In genomic region chr19:11699931-11700794, GRCh38 we compare ENCODE assay signal across 9 cellular contexts. TPM values are rescaled to one million over a fixed set of nuclear protein-coding genes. Genes with fewer than 3 reads are reported as not detected.
DNase-seq lines count a peak whose midpoint lies in the region; ATAC-seq, FAIRE-seq and TF ChIP-seq lines count a peak whose summit lies in the region.
"Had no signal": no experiment of that assay in that cellular context is flagged by ENCODE, and none has a peak within 500 bp of the region (broad histone marks: within the 10 kb centered on the region; RNA-seq: fewer than 3 reads in every experiment).

No MANE protein-coding gene starts in this region.

- H3K4me3 ChIP-seq in SK-N-SH (ENCODE audit: low read depth in 2 of 2, low read length in 1 of 2) = no peak overlapping the region; a peak in 1 of 4 replicates
- no peak overlapping the region for H3K4me3 ChIP-seq in small intestine (ENCODE audit: low read depth in 1 of 2, low read length in 2 of 2)
- H3K4me3 ChIP-seq: SJSA1 had no signal

- H3K9me3 ChIP-seq in SK-N-SH (no peaks in the 10 kb centered on the region), small intestine (ENCODE audit: control insufficient read depth, low read depth) (no peaks in the 10 kb centered on the region)
- H3K9me3 ChIP-seq: SJSA1 had no signal

- in situ Hi-C loops in Caki2 (cut with HindIII; ENCODE audit: low pct_unique_long_range_greater_than_20kb, low sequenced_read_pairs) = no loop called here

- no peaks in the 10 kb centered on the region for H4K20me1 ChIP-seq in SK-N-SH (ENCODE audit: insufficient read depth)

- no peaks in the 10 kb centered on the region for H3K27me3 ChIP-seq in SK-N-SH (ENCODE audit: insufficient read depth)
- H3K27me3 ChIP-seq in small intestine (ENCODE audit: control insufficient read depth in 2 of 2, insufficient read depth in 2 of 2, low read length in 2 of 2) = no peaks in the 10 kb centered on the region
- H3K27me3 ChIP-seq: SJSA1 had no signal

- H3K9me2 ChIP-seq in SK-N-SH = no peaks in the 10 kb centered on the region

- no peaks in the 10 kb centered on the region for H3K79me2 ChIP-seq in SK-N-SH (ENCODE audit: insufficient read depth)

- peak; percentile 79 for TF ChIP-seq CTCF in SK-N-SH (IDR thresholded peaks at IDR 0.05)

- TF ChIP-seq EP300 in SK-N-SH (IDR thresholded peaks at IDR 0.05; ENCODE audit: borderline replicate concordance in 1 of 2, low read depth in 1 of 2, low read length in 1 of 2) = no peak

- POLR2A ChIA-PET in SK-N-SH (lab: Yijun Ruan, JAX) = no interaction called here

- TF ChIP-seq RAD21 in SK-N-SH (IDR thresholded peaks at IDR 0.05; ENCODE audit: low read length) = peak; percentile 62

- peaks cover 0 to under 1% of the 10 kb centered on the region in 2 experiments; a peak in 2 of 4 replicates for H3K4me1 ChIP-seq in SK-N-SH (ENCODE audit: control insufficient read depth in 1 of 2, insufficient read depth in 2 of 2, low read depth in 1 of 2, low read length in 1 of 2)
- H3K4me1 ChIP-seq in small intestine (ENCODE audit: control insufficient read depth in 2 of 2, insufficient read depth in 1 of 2, low read depth in 1 of 2, low read length in 1 of 2) = no peaks in the 10 kb centered on the region
- H3K4me1 ChIP-seq: SJSA1 had no signal

- no peak overlapping the region for H2AFZ ChIP-seq in SK-N-SH (ENCODE audit: low read depth)

- ATAC-seq in HG03175 (IDR thresholded peaks at IDR 0.05; ENCODE audit: unreplicated experiment) (no peak), GM21576 (IDR thresholded peaks at IDR 0.05; ENCODE audit: unreplicated experiment) (no peak)

- H3F3A ChIP-seq in SK-N-SH (replicated peaks; ENCODE audit: insufficient read depth) = no peaks in the 10 kb centered on the region

- H3K36me3 ChIP-seq in SK-N-SH (replicated peaks in 1 of 2; ENCODE audit: control insufficient read depth in 1 of 2, insufficient read depth in 2 of 2, low read length in 1 of 2) = no peaks in the 10 kb centered on the region
- H3K36me3 ChIP-seq in small intestine (ENCODE audit: control insufficient read depth in 2 of 2, insufficient read depth in 2 of 2, low read length in 2 of 2) = no peaks in the 10 kb centered on the region
- H3K36me3 ChIP-seq: SJSA1 had no signal

- DNase-seq in Caki2 (ENCODE audit: low read depth) (peak; percentile 25), HPDE6-E6E7 (ENCODE audit: extremely low spot score) (peak; percentile 13), SK-N-SH (peak; percentile 59), fibroblast of peridontal ligament (ENCODE audit: extremely low read depth) (peak; percentile 57), small intestine (peak; percentile 44), DMS153 treated with DMSO at 0.1 percent for 48 hours (lab: John Stamatoyannopoulos, UW; ENCODE audit: unreplicated experiment) (no peak)

- WGBS in SK-N-SH (ENCODE audit: low lambda C conversion rate) = 44% methylated on average over 6 of the region's 6 CpGs
- WGBS in small intestine, 3 donors = 55 to 65% (median 60%) methylated on average over 6 of the region's 6 CpGs

- H3K9ac ChIP-seq in SK-N-SH = no peak overlapping the region

- H3K4me2 ChIP-seq in SK-N-SH = no peak overlapping the region

- CTCF ChIA-PET in SK-N-SH (lab: Yijun Ruan, JAX) = interaction anchor here (0.8 to 3.7 kb wide), 23 partner anchors 9 to 289 kb away, joined by 3 to 22 read pairs (median 4); partner anchors contain the start of genes ZNF491 and ZNF823

- H3K27ac ChIP-seq in SK-N-SH (ENCODE audit: low read depth in 2 of 2, low read length in 1 of 2) = no peak overlapping the region
- H3K27ac ChIP-seq in small intestine (ENCODE audit: low read depth in 1 of 2, low read length in 1 of 2) = no peak overlapping the region
- H3K27ac ChIP-seq: SJSA1 had no signal

- no peak for FAIRE-seq in small intestine (lab: Jason Lieb, UNC)

TF ChIP-seq in SK-N-SH, 30 proteins besides CTCF, POLR2A, EP300 and RAD21:
- TF ChIP-seq FOXM1 (IDR thresholded peaks at IDR 0.05; ENCODE audit: low read depth) (no peak), SMC3 (IDR thresholded peaks at IDR 0.05; ENCODE audit: low read depth, low read length) (peak; percentile 37)

RNA-seq across cellular contexts. Expression of gene ZNF823, which starts 38.6 kb away (rescaled TPM):
- 6.7 and 17.6 TPM in 2 replicates for total RNA-seq in Caki2 (2014; rRNA removed; shearing (Covaris generic); ENCODE audit: low replicate concordance)
- 1.5 and 2.2 TPM in 2 replicates for polyA plus RNA-seq in SK-N-SH (2012; rRNA removed)
- polyA plus RNA-seq in SK-N-SH (2012; cell fraction: cytosol; rRNA removed) = 2.1 TPM in 2 replicates
- 2.2 and 4.4 TPM in 2 replicates for polyA plus RNA-seq in SK-N-SH (2012; cell fraction: nucleus; rRNA removed)
- 10 to 100 TPM in 1 of 3 donors, 1 to 10 TPM in 2; 3.8 to 10.1 (median 3.9) TPM for polyA plus RNA-seq in small intestine
